Comparison of ENCODE assay signal across 1 cellular context in genomic region chr6:12030993-12031550, GRCh38.
TF ChIP-seq lines count a peak whose summit lies in the region.

No MANE protein-coding gene starts in this region.

TF ChIP-seq in H1, 55 proteins besides CTCF, POLR2A, EP300 and RAD21:
- TF ChIP-seq SIN3A (conservative IDR thresholded peaks at IDR 0.05 in 1 of 2, IDR thresholded peaks at IDR 0.05 in 1 of 2; ENCODE audit: low read depth in 1 of 2, low read length in 2 of 2) (no peak), SP4 (IDR thresholded peaks at IDR 0.05; ENCODE audit: low read length) (no peak), SP1 (IDR thresholded peaks at IDR 0.05; ENCODE audit: low read depth, low read length) (no peak), TBP (IDR thresholded peaks at IDR 0.05; ENCODE audit: low read depth, low read length) (no peak), MAFK (IDR thresholded peaks at IDR 0.05; ENCODE audit: low read depth, low read length) (no peak), SAP30 (IDR thresholded peaks at IDR 0.05; ENCODE audit: insufficient read depth, insufficient replicate concordance, low read length) (no peak), CHD1 (IDR thresholded peaks at IDR 0.05; ENCODE audit: low read depth, low read length) (no peak), RBBP5 (IDR thresholded peaks at IDR 0.05; ENCODE audit: borderline replicate concordance, low read depth, low read length) (no peak), JUN (IDR thresholded peaks at IDR 0.05; ENCODE audit: low read depth, low read length) (no peak)
